11 cellular contexts compared by ENCODE assay signal in genomic region chr11:73869234-73869949, GRCh38. TPM values are rescaled to one million over a fixed set of nuclear protein-coding genes. Genes with fewer than 3 reads are reported as not detected.
DNase-seq lines count a peak whose midpoint lies in the region; ATAC-seq and TF ChIP-seq lines count a peak whose summit lies in the region.
"Had no signal": no experiment of that assay in that cellular context is flagged by ENCODE, and none has a peak within 500 bp of the region (broad histone marks: within the 10 kb centered on the region; RNA-seq: fewer than 3 reads in every experiment).

No MANE protein-coding gene starts in this region.

- no peaks in the 10 kb centered on the region for H3K27me3 Mint-ChIP-seq in CD8-positive, alpha-beta memory T cell
- no peaks in the 10 kb centered on the region for H3K27me3 Mint-ChIP-seq in activated naive CD8-positive, alpha-beta T cell treated with anti-CD3 and anti-CD28 coated beads for 36 hours

- peaks cover 0 to 51% (median 6%) of the 10 kb centered on the region in 3 donors for H3K36me3 Mint-ChIP-seq in CD8-positive, alpha-beta memory T cell
- peaks cover 29% of the 10 kb centered on the region for H3K36me3 Mint-ChIP-seq in activated naive CD8-positive, alpha-beta T cell treated with anti-CD3 and anti-CD28 coated beads for 36 hours

- peaks cover 10% of the 10 kb centered on the region for H3K36me3 ChIP-seq in CD8-positive, alpha-beta memory T cell (ENCODE audit: insufficient read depth, low read length)
- H3K36me3 ChIP-seq in mucosa of rectum (ENCODE audit: control insufficient read depth in 2 of 2, insufficient read depth in 2 of 2, low read length in 2 of 2), result peaks cover 16 to 22% of the 10 kb centered on the region in 2 donors

- CTCF ChIA-PET in CD8-positive, alpha-beta memory T cell (lab: Charles Lee), result no interaction called here

- no peaks in the 10 kb centered on the region for H3K9me3 ChIP-seq in CD8-positive, alpha-beta memory T cell (ENCODE audit: low read length)
- no peaks in the 10 kb centered on the region for H3K9me3 ChIP-seq in mucosa of rectum (ENCODE audit: control insufficient read depth in 2 of 2, low read length in 2 of 2)

- peak overlapping the region in 5 of 8 donors; percentile 20 to 83 (median 56) for H3K27ac Mint-ChIP-seq in CD8-positive, alpha-beta memory T cell
- peak overlapping the region; percentile 16 for H3K27ac Mint-ChIP-seq in activated naive CD8-positive, alpha-beta T cell treated with anti-CD3 and anti-CD28 coated beads for 36 hours

- peaks cover under 1 to 4% (median under 1%) of the 10 kb centered on the region in 3 donors for H3K4me1 Mint-ChIP-seq in CD8-positive, alpha-beta memory T cell
- H3K4me1 Mint-ChIP-seq in activated naive CD8-positive, alpha-beta T cell treated with anti-CD3 and anti-CD28 coated beads for 36 hours, result peaks cover 5% of the 10 kb centered on the region

- peak overlapping the region in 1 of 2 donors; percentile 11 for H3K9ac ChIP-seq in mucosa of rectum (ENCODE audit: low read depth in 1 of 2, low read length in 2 of 2)

- no peak overlapping the region for H3K27ac ChIP-seq in CD8-positive, alpha-beta memory T cell (ENCODE audit: low read depth, low read length)
- peak overlapping the region; percentile 38 to 80 for H3K27ac ChIP-seq in mucosa of rectum (ENCODE audit: low read depth in 2 of 2, low read length in 2 of 2)

- no peaks in the 10 kb centered on the region for H3K27me3 ChIP-seq in CD8-positive, alpha-beta memory T cell (ENCODE audit: insufficient read depth, low read length, poor library complexity, severe bottlenecking)
- no peaks in the 10 kb centered on the region for H3K27me3 ChIP-seq in mucosa of rectum (ENCODE audit: control insufficient read depth in 2 of 2, insufficient read depth in 2 of 2, low read length in 2 of 2)

- DNase-seq in CD8-positive, alpha-beta memory T cell, result no peak
- peak in 73 of 76 experiments; percentile 3 to 91 (median 71) for DNase-seq in HUDEP-2 (lab: John Stamatoyannopoulos, UW; ENCODE audit: unreplicated experiment in 76 of 76)
- DNase-seq in activated naive CD8-positive, alpha-beta T cell treated with anti-CD3 and anti-CD28 coated beads for 36 hours, result no peak
- no peak for DNase-seq in NCI-H510A treated with DMSO at 0.1 percent for 48 hours (lab: John Stamatoyannopoulos, UW)
- DNase-seq: dermis blood vessel endothelial cell; DND-41; NCI-H526; stimulated activated CD4-positive, alpha-beta T cell treated with anti-CD3 and anti-CD28 coated beads, Interleukin-12 subunit alpha, Interleukin-12 subunit beta, amount 100 ng/mL, for 4 hours had no signal

- no peak for TF ChIP-seq POLR2A in GM18505 (IDR thresholded peaks at IDR 0.05; ENCODE audit: borderline replicate concordance, extremely low read depth, insufficient read depth, insufficient read length)

- ATAC-seq in GM18505 (IDR thresholded peaks at IDR 0.05; ENCODE audit: unreplicated experiment) (no peak), GM19023 (IDR thresholded peaks at IDR 0.05; ENCODE audit: unreplicated experiment) (no peak)

- no peak overlapping the region for H3K4me3 Mint-ChIP-seq in CD8-positive, alpha-beta memory T cell
- no peak overlapping the region for H3K4me3 Mint-ChIP-seq in activated naive CD8-positive, alpha-beta T cell treated with anti-CD3 and anti-CD28 coated beads for 36 hours

- H3K9me3 Mint-ChIP-seq in CD8-positive, alpha-beta memory T cell, result no peaks in the 10 kb centered on the region
- no peaks in the 10 kb centered on the region for H3K9me3 Mint-ChIP-seq in activated naive CD8-positive, alpha-beta T cell treated with anti-CD3 and anti-CD28 coated beads for 36 hours

- no peaks in the 10 kb centered on the region for H3K4me1 ChIP-seq in CD8-positive, alpha-beta memory T cell (ENCODE audit: insufficient read depth, low read length)
- peaks cover 0 to 9% of the 10 kb centered on the region in 2 donors for H3K4me1 ChIP-seq in mucosa of rectum (ENCODE audit: control insufficient read depth in 2 of 2, insufficient read depth in 2 of 2, low read length in 2 of 2)

- POLR2A ChIA-PET in CD8-positive, alpha-beta memory T cell (lab: Charles Lee), result interaction anchor here (0.7 kb wide), 1 partner anchor 263 kb away, joined by 3 read pairs; no protein-coding TSS in a partner anchor

- H3K4me3 ChIP-seq in CD8-positive, alpha-beta memory T cell (ENCODE audit: low read length), result no peak overlapping the region
- no peak overlapping the region for H3K4me3 ChIP-seq in mucosa of rectum (ENCODE audit: low read length in 2 of 2)

RNA-seq across cellular contexts. Expression of gene COA4, which starts 7.3 kb away (rescaled TPM):
- total RNA-seq in CD8-positive, alpha-beta memory T cell, result 100 to 1,000 TPM; 106 TPM
- 59.8 TPM for polyA plus RNA-seq in CD8-positive, alpha-beta memory T cell
- 100 to 1,000 TPM; 118 to 124 TPM for total RNA-seq in activated naive CD8-positive, alpha-beta T cell treated with anti-CD3 and anti-CD28 coated beads for 36 hours

RNA-seq across cellular contexts. Expression of gene PAAF1, which starts 7.4 kb away (rescaled TPM):
- 10 to 100 TPM; 27.1 to 29.5 TPM for total RNA-seq in CD8-positive, alpha-beta memory T cell
- 18.9 TPM for polyA plus RNA-seq in CD8-positive, alpha-beta memory T cell
- total RNA-seq in activated naive CD8-positive, alpha-beta T cell treated with anti-CD3 and anti-CD28 coated beads for 36 hours, result 10 to 100 TPM; 33.6 to 33.8 TPM

Comparison
In these comparisons a context has a peak if more than half of its experiments do, and no peak if none do; other contexts are left out.
1. DNase-seq: peak in HUDEP-2 (73 of 76); none in CD8-positive, alpha-beta memory T cell (0 of 5), activated naive CD8-positive, alpha-beta T cell treated with anti-CD3 and anti-CD28 coated beads for 36 hours (single experiment) and NCI-H510A treated with DMSO at 0.1 percent for 48 hours (single experiment).